Comparison of ENCODE assay signal across 17 cellular contexts in the genomic region with DNA sequence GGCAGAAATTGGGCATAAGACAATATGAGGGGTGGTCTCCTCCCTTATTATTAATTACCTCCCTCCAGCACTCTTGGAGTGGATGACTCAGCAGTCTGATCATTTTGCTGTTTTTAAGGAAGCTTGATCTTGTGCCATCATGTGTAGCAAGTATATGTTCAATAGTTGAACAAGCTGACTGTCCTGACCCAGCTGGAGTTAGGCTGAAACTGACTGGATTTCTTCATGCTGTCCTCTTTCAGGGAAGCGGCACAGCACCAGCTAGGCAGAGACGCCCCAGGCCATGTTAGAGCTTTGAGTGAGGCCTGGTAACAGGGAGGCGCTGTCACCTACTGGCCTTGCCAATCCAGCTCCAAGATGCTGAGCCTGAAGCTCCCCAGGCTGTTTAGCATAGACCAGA. TPM values are rescaled to one million over a fixed set of nuclear protein-coding genes. Genes with fewer than 3 reads are reported as not detected.
DNase-seq lines count a peak whose midpoint lies in the region; ATAC-seq, FAIRE-seq and TF ChIP-seq lines count a peak whose summit lies in the region.
"Had no signal": no experiment of that assay in that cellular context is flagged by ENCODE, and none has a peak within 500 bp of the region (broad histone marks: within the 10 kb centered on the region; RNA-seq: fewer than 3 reads in every experiment).

No MANE protein-coding gene starts in this region.

- TF ChIP-seq CTCF in astrocyte (IDR thresholded peaks at IDR 0.05; ENCODE audit: insufficient read depth, low read depth, low read length) (no peak), fibroblast of villous mesenchyme (IDR thresholded peaks at IDR 0.05; ENCODE audit: insufficient read depth, low read depth, low read length) (no peak), osteocyte (IDR thresholded peaks at IDR 0.05) (no peak)

- no peaks in the 10 kb centered on the region for H3K9me3 ChIP-seq in astrocyte (ENCODE audit: insufficient read depth, low read depth, low read length)
- H3K9me3 ChIP-seq: heart right ventricle had no signal

- H3K27ac Mint-ChIP-seq in astrocyte (ENCODE audit: unreplicated experiment) (no peak overlapping the region), osteocyte (ENCODE audit: unreplicated experiment) (peak overlapping the region; percentile 63)
- H3K27ac Mint-ChIP-seq: activated T-helper 17 cell treated with anti-CD3 and anti-CD28 coated beads, Interleukin-2, amount 50 U/mL, for 72 hours; B cell had no signal

- ATAC-seq in GM21515 (IDR thresholded peaks at IDR 0.05; ENCODE audit: unreplicated experiment): no peak
- no peak for ATAC-seq in GM21717 (IDR thresholded peaks at IDR 0.05; ENCODE audit: unreplicated experiment)
- no peak for ATAC-seq in HG03520 (IDR thresholded peaks at IDR 0.05; ENCODE audit: unreplicated experiment)
- ATAC-seq: activated T-helper 17 cell treated with anti-CD3 and anti-CD28 coated beads, Interleukin-2, amount 50 U/mL, for 72 hours; heart right ventricle had no signal

- FAIRE-seq in astrocyte (lab: Jason Lieb, UNC): no peak
- FAIRE-seq: RCC 7860 had no signal

- H3K36me3 ChIP-seq in astrocyte (ENCODE audit: insufficient read depth, low read length): no peaks in the 10 kb centered on the region
- H3K36me3 ChIP-seq: heart right ventricle had no signal

- no peak overlapping the region for H3K27ac ChIP-seq in astrocyte (ENCODE audit: low read depth, low read length)
- H3K27ac ChIP-seq: heart right ventricle, skin epidermis had no signal

- no peak overlapping the region for H2AFZ ChIP-seq in astrocyte (ENCODE audit: low read depth, low read length)

- H3K4me1 Mint-ChIP-seq in astrocyte (ENCODE audit: low read depth, unreplicated experiment) (peaks cover 4% of the 10 kb centered on the region), osteocyte (ENCODE audit: unreplicated experiment) (peaks cover 21% of the 10 kb centered on the region)
- H3K4me1 Mint-ChIP-seq: activated T-helper 17 cell treated with anti-CD3 and anti-CD28 coated beads, Interleukin-2, amount 50 U/mL, for 72 hours; B cell had no signal

- no peaks in the 10 kb centered on the region for H3K79me2 ChIP-seq in astrocyte (ENCODE audit: insufficient read depth, low read length)

- no peaks in the 10 kb centered on the region for H3K27me3 ChIP-seq in astrocyte (ENCODE audit: insufficient read depth, low read length)
- H3K27me3 ChIP-seq: heart right ventricle had no signal

- DNase-seq in HCEC 1CT (peak; percentile 16), astrocyte (ENCODE audit: low read depth) (peak; percentile 47), fibroblast of villous mesenchyme (ENCODE audit: low read depth) (peak; percentile 40), osteocyte (ENCODE audit: extremely low spot score, unreplicated experiment) (no peak), SW480 (ENCODE audit: low spot score) (no peak)
- DNase-seq: activated CD8-positive, alpha-beta memory T cell treated with anti-CD3 and anti-CD28 coated beads for 24 hours; heart right ventricle; NCI-H1092 treated with DMSO at 0.1 percent for 48 hours; NCI-H2107; NCI-H69 had no signal

- no peak overlapping the region for H3K4me3 ChIP-seq in astrocyte (ENCODE audit: insufficient read depth, low read depth, low read length)
- H3K4me3 ChIP-seq in fibroblast of villous mesenchyme (ENCODE audit: low read depth, low read length): no peak overlapping the region
- H3K4me3 ChIP-seq: heart right ventricle, skin epidermis had no signal

- no peak overlapping the region for H3K4me2 ChIP-seq in astrocyte (ENCODE audit: low read length)

- peaks cover 2% of the 10 kb centered on the region for H3K9me3 Mint-ChIP-seq in astrocyte (ENCODE audit: unreplicated experiment)
- H3K9me3 Mint-ChIP-seq in osteocyte (ENCODE audit: unreplicated experiment): no peaks in the 10 kb centered on the region
- H3K9me3 Mint-ChIP-seq: activated T-helper 17 cell treated with anti-CD3 and anti-CD28 coated beads, Interleukin-2, amount 50 U/mL, for 72 hours had no signal

- H3K27me3 Mint-ChIP-seq in astrocyte (ENCODE audit: low read depth, unreplicated experiment) (peaks cover 6% of the 10 kb centered on the region), osteocyte (ENCODE audit: unreplicated experiment) (no peaks in the 10 kb centered on the region)

- H3K4me3 Mint-ChIP-seq in astrocyte (ENCODE audit: unreplicated experiment) (no peak overlapping the region), osteocyte (ENCODE audit: unreplicated experiment) (no peak overlapping the region)
- H3K4me3 Mint-ChIP-seq: activated T-helper 17 cell treated with anti-CD3 and anti-CD28 coated beads, Interleukin-2, amount 50 U/mL, for 72 hours; B cell had no signal

- H4K20me1 ChIP-seq in astrocyte (ENCODE audit: insufficient read depth, low read length): no peaks in the 10 kb centered on the region

- H3K36me3 Mint-ChIP-seq in astrocyte (ENCODE audit: low read depth, unreplicated experiment) (no peaks in the 10 kb centered on the region), osteocyte (ENCODE audit: unreplicated experiment) (no peaks in the 10 kb centered on the region)

- no peak overlapping the region for H3K9ac ChIP-seq in astrocyte (ENCODE audit: low read length)

- no peaks in the 10 kb centered on the region for H3K4me1 ChIP-seq in astrocyte (ENCODE audit: insufficient read depth, low read length)
- H3K4me1 ChIP-seq: heart right ventricle had no signal

RNA-seq across cellular contexts. Expression of a gene that starts 54.4 kb away (rescaled TPM):
- total RNA-seq in astrocyte: 8.1 and 11.8 TPM in 2 replicates
- 34.5 and 60.5 TPM in 2 replicates for total RNA-seq in fibroblast of villous mesenchyme
- total RNA-seq in osteocyte: 12.4 and 14.0 TPM in 2 replicates

Comparison
In these comparisons a context has a peak if more than half of its experiments do, and no peak if none do; other contexts are left out.
1. DNase-seq: peak in HCEC 1CT (single experiment), astrocyte (single experiment) and fibroblast of villous mesenchyme (single experiment); none in osteocyte (single experiment) and SW480 (single experiment).